ENCODE assay signal across 31 cellular contexts in genomic region chr14:20578325-20578724, GRCh38. TPM values are rescaled to one million over a fixed set of nuclear protein-coding genes. Genes with fewer than 3 reads are reported as not detected.
"Had no signal": no experiment of that assay in that cellular context is flagged by ENCODE, and none has a peak within 500 bp of the region (broad histone marks: within the 10 kb centered on the region; RNA-seq: fewer than 3 reads in every experiment).

No MANE protein-coding gene starts in this region.

- H3K4me1 ChIP-seq: adrenal gland, ascending aorta, esophagus muscularis mucosa, gastrocnemius medialis, left ventricle myocardium inferior, pancreas, psoas muscle, right atrium auricular region, stomach, suprapubic skin, transverse colon had no signal

- H3K9me3 ChIP-seq: adrenal gland, ascending aorta, esophagus muscularis mucosa, gastrocnemius medialis, left ventricle myocardium inferior, pancreas, psoas muscle, right atrium auricular region, stomach, suprapubic skin, transverse colon had no signal

- H3K4me3 Mint-ChIP-seq: activated B cell treated with CpG ODN at 0.5 μM for 24 hours; activated CD4-positive, alpha-beta T cell treated with anti-CD3 and anti-CD28 coated beads for 36 hours; activated naive CD8-positive, alpha-beta T cell; activated T-cell treated with anti-CD3 and anti-CD28 coated beads, Interleukin-2, amount 50 U/mL, for 4 hours; central memory CD8-positive, alpha-beta T cell; effector memory CD8-positive, alpha-beta T cell; natural killer cell treated with Interleukin-12 subunit alpha and Interleukin-12 subunit beta and Interleukin-15 and Interleukin-18, amount 100 ng/mL, for 72 hours had no signal

- H3K27me3 ChIP-seq: adrenal gland, ascending aorta, brain microvascular endothelial cell, esophagus muscularis mucosa, gastrocnemius medialis, pancreas, right atrium auricular region, stomach, suprapubic skin, transverse colon had no signal

- H3K27me3 Mint-ChIP-seq: activated B cell treated with CpG ODN at 0.5 μM for 24 hours; activated CD4-positive, alpha-beta T cell treated with anti-CD3 and anti-CD28 coated beads for 36 hours; activated naive CD8-positive, alpha-beta T cell had no signal

- H3K9me3 Mint-ChIP-seq: activated B cell treated with CpG ODN at 0.5 μM for 24 hours; activated T-cell treated with anti-CD3 and anti-CD28 coated beads, Interleukin-2, amount 50 U/mL, for 4 hours; activated T-helper 2 cell treated with anti-CD3 and anti-CD28 coated beads, Interferon-gamma antibody, Interleukin-2, Interleukin-4, amounts not matched to agents 10 μg/mL and 5 μg/mL and 100 μg/mL, durations not matched to agents 14 hours and 24 hours and 36 hours; central memory CD8-positive, alpha-beta T cell; effector memory CD8-positive, alpha-beta T cell; natural killer cell treated with Interleukin-12 subunit alpha and Interleukin-12 subunit beta and Interleukin-15 and Interleukin-18, amount 100 ng/mL, for 72 hours had no signal

- ATAC-seq: activated CD4-positive, alpha-beta T cell treated with anti-CD3 and anti-CD28 coated beads for 36 hours; activated T-cell treated with anti-CD3 and anti-CD28 coated beads, Interleukin-2, amount 50 U/mL, for 4 hours; effector memory CD8-positive, alpha-beta T cell; gastrocnemius medialis; pancreas; psoas muscle had no signal

- DNase-seq: activated B cell treated with CpG ODN at 0.5 μM for 24 hours; activated CD4-positive, alpha-beta T cell treated with anti-CD3 and anti-CD28 coated beads for 36 hours; activated CD4-positive, alpha-beta T cell treated with anti-CD3 and anti-CD28 coated beads, Interleukin-2, amount 50 U/mL, for 48 hours; activated CD8-positive, alpha-beta memory T cell treated with anti-CD3 and anti-CD28 coated beads, Interleukin-2, amount 50 U/mL, for 48 hours; activated naive CD4-positive, alpha-beta T cell; activated T-cell treated with anti-CD3 and anti-CD28 coated beads, Interleukin-2, amount 50 U/mL, for 4 hours; adrenal gland; brain microvascular endothelial cell; effector memory CD8-positive, alpha-beta T cell; gastrocnemius medialis; hippocampal formation; left ventricle myocardium inferior; midbrain; pancreas; psoas muscle; stimulated activated CD4-positive, alpha-beta T cell treated with anti-CD3 and anti-CD28 coated beads, Interleukin-4, amount 100 ng/mL, for 4 hours; stomach; T1000; transverse colon had no signal

- H3K36me3 Mint-ChIP-seq: activated naive CD8-positive, alpha-beta T cell; natural killer cell treated with Interleukin-12 subunit alpha and Interleukin-12 subunit beta and Interleukin-15 and Interleukin-18, amount 100 ng/mL, for 72 hours had no signal

- H3K36me3 ChIP-seq: adrenal gland, ascending aorta, brain microvascular endothelial cell, esophagus muscularis mucosa, gastrocnemius medialis, left ventricle myocardium inferior, pancreas, right atrium auricular region, stomach, suprapubic skin, transverse colon had no signal

- H3K4me1 Mint-ChIP-seq: activated B cell treated with CpG ODN at 0.5 μM for 24 hours; activated CD4-positive, alpha-beta T cell treated with anti-CD3 and anti-CD28 coated beads for 36 hours; central memory CD8-positive, alpha-beta T cell had no signal

- H3K27ac ChIP-seq: adrenal gland, ascending aorta, brain microvascular endothelial cell, esophagus muscularis mucosa, gastrocnemius medialis, left ventricle myocardium inferior, pancreas, psoas muscle, right atrium auricular region, stomach, suprapubic skin, transverse colon had no signal

- H3K4me3 ChIP-seq: adrenal gland, ascending aorta, esophagus muscularis mucosa, gastrocnemius medialis, left ventricle myocardium inferior, pancreas, psoas muscle, right atrium auricular region, stomach, suprapubic skin, transverse colon had no signal

- H3K27ac Mint-ChIP-seq: activated B cell treated with CpG ODN at 0.5 μM for 24 hours; activated CD4-positive, alpha-beta T cell treated with anti-CD3 and anti-CD28 coated beads for 36 hours; activated naive CD8-positive, alpha-beta T cell; activated T-helper 2 cell treated with anti-CD3 and anti-CD28 coated beads, Interferon-gamma antibody, Interleukin-2, Interleukin-4, amounts not matched to agents 10 μg/mL and 5 μg/mL and 100 μg/mL, durations not matched to agents 14 hours and 24 hours and 36 hours; effector memory CD8-positive, alpha-beta T cell; natural killer cell treated with Interleukin-12 subunit alpha and Interleukin-12 subunit beta and Interleukin-15 and Interleukin-18, amount 100 ng/mL, for 72 hours had no signal

RNA-seq across cellular contexts. Expression of gene RNASE11, which starts 9.5 kb away (rescaled TPM):
- total RNA-seq: activated B cell treated with CpG ODN at 0.5 μM for 24 hours; activated CD4-positive, alpha-beta T cell treated with anti-CD3 and anti-CD28 coated beads for 36 hours; activated CD8-positive, alpha-beta memory T cell treated with anti-CD3 and anti-CD28 coated beads for 36 hours; activated T-cell treated with anti-CD3 and anti-CD28 coated beads, Interleukin-2, amount 50 U/mL, for 4 hours; activated T-helper 2 cell treated with anti-CD3 and anti-CD28 coated beads, Interferon-gamma antibody, Interleukin-2, Interleukin-4, amounts not matched to agents 10 μg/mL and 5 μg/mL and 100 μg/mL, durations not matched to agents 14 hours and 24 hours and 36 hours; adrenal gland; ascending aorta; dermis microvascular lymphatic vessel endothelial cell; esophagus muscularis mucosa; gastrocnemius medialis; left ventricle myocardium inferior; lung microvascular endothelial cell; natural killer cell treated with Interleukin-12 subunit alpha and Interleukin-12 subunit beta and Interleukin-15 and Interleukin-18, amount 100 ng/mL, for 72 hours; pancreas; psoas muscle; right atrium auricular region; stomach; suprapubic skin; T-helper 1 cell treated with Interleukin-12 subunit alpha and Interleukin-12 subunit beta and Interleukin-4 antibody, amounts not matched to agents 30 ng/mL and 1 ng/mL, for 36 hours; transverse colon had no signal
- polyA plus RNA-seq: pancreas, psoas muscle, stomach had no signal

RNA-seq across cellular contexts. Expression of gene RNASE12, which starts 12.9 kb away (rescaled TPM):
- total RNA-seq: activated B cell treated with CpG ODN at 0.5 μM for 24 hours; activated CD4-positive, alpha-beta T cell treated with anti-CD3 and anti-CD28 coated beads for 36 hours; activated CD8-positive, alpha-beta memory T cell treated with anti-CD3 and anti-CD28 coated beads for 36 hours; activated T-cell treated with anti-CD3 and anti-CD28 coated beads, Interleukin-2, amount 50 U/mL, for 4 hours; activated T-helper 2 cell treated with anti-CD3 and anti-CD28 coated beads, Interferon-gamma antibody, Interleukin-2, Interleukin-4, amounts not matched to agents 10 μg/mL and 5 μg/mL and 100 μg/mL, durations not matched to agents 14 hours and 24 hours and 36 hours; adrenal gland; ascending aorta; dermis microvascular lymphatic vessel endothelial cell; esophagus muscularis mucosa; gastrocnemius medialis; left ventricle myocardium inferior; lung microvascular endothelial cell; natural killer cell treated with Interleukin-12 subunit alpha and Interleukin-12 subunit beta and Interleukin-15 and Interleukin-18, amount 100 ng/mL, for 72 hours; pancreas; psoas muscle; right atrium auricular region; stomach; suprapubic skin; T-helper 1 cell treated with Interleukin-12 subunit alpha and Interleukin-12 subunit beta and Interleukin-4 antibody, amounts not matched to agents 30 ng/mL and 1 ng/mL, for 36 hours; transverse colon had no signal
- polyA plus RNA-seq: adrenal gland, pancreas, psoas muscle, stomach had no signal

RNA-seq across cellular contexts. Expression of gene RNASE9, which starts 17.5 kb away (rescaled TPM):
- total RNA-seq: activated B cell treated with CpG ODN at 0.5 μM for 24 hours; activated CD4-positive, alpha-beta T cell treated with anti-CD3 and anti-CD28 coated beads for 36 hours; activated CD8-positive, alpha-beta memory T cell treated with anti-CD3 and anti-CD28 coated beads for 36 hours; activated T-cell treated with anti-CD3 and anti-CD28 coated beads, Interleukin-2, amount 50 U/mL, for 4 hours; activated T-helper 2 cell treated with anti-CD3 and anti-CD28 coated beads, Interferon-gamma antibody, Interleukin-2, Interleukin-4, amounts not matched to agents 10 μg/mL and 5 μg/mL and 100 μg/mL, durations not matched to agents 14 hours and 24 hours and 36 hours; adrenal gland; ascending aorta; dermis microvascular lymphatic vessel endothelial cell; esophagus muscularis mucosa; gastrocnemius medialis; left ventricle myocardium inferior; lung microvascular endothelial cell; natural killer cell treated with Interleukin-12 subunit alpha and Interleukin-12 subunit beta and Interleukin-15 and Interleukin-18, amount 100 ng/mL, for 72 hours; pancreas; psoas muscle; right atrium auricular region; stomach; suprapubic skin; T-helper 1 cell treated with Interleukin-12 subunit alpha and Interleukin-12 subunit beta and Interleukin-4 antibody, amounts not matched to agents 30 ng/mL and 1 ng/mL, for 36 hours; transverse colon had no signal
- polyA plus RNA-seq: adrenal gland, pancreas, psoas muscle, stomach had no signal
